ENCODE assay signal across 1 cellular context in the genomic region with DNA sequence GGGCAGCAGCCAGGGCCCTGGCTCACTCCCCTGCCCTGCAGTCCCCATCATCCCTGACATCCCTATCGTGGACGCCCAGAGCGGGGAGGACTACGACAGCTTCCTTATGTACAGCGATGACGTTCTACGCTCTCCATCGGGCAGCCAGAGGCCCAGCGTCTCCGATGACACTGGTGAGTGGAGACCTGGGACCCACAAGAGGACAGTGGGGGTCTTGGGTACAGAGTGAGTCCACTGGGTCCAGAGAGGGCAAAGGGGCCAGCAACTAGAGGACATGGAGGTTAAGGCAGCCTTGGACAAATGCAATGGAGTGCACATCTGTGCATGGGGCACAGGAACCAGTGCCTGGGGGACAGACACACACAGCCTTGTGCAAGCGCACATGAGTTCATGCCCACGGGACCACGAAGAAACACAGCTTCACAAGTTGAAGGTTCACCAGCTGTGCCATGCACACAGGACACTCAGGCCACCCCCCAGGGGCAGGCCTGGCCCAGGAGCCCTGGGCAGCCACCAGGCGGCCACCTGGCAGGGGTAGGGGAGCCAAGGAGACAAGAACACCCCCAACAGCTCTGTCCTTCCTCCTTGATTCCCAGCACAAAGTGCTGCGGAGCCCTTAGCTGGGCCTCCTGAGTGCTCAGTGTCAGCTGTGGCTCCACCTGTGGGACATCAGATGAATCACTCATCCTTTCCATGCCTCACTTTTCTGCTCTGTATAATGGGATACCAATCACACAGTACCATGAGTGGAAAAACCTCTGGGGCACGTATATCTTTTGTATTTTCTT.
A peak's percentile ranks its signal among the peaks of the same experiment; 100 is the strongest.
TF ChIP-seq lines count a peak whose summit lies in the region.

No MANE protein-coding gene starts in this region.

TF ChIP-seq in K562, 482 proteins besides CTCF, POLR2A, EP300 and RAD21 (continued from another document):
- TF ChIP-seq, protein P1, sequence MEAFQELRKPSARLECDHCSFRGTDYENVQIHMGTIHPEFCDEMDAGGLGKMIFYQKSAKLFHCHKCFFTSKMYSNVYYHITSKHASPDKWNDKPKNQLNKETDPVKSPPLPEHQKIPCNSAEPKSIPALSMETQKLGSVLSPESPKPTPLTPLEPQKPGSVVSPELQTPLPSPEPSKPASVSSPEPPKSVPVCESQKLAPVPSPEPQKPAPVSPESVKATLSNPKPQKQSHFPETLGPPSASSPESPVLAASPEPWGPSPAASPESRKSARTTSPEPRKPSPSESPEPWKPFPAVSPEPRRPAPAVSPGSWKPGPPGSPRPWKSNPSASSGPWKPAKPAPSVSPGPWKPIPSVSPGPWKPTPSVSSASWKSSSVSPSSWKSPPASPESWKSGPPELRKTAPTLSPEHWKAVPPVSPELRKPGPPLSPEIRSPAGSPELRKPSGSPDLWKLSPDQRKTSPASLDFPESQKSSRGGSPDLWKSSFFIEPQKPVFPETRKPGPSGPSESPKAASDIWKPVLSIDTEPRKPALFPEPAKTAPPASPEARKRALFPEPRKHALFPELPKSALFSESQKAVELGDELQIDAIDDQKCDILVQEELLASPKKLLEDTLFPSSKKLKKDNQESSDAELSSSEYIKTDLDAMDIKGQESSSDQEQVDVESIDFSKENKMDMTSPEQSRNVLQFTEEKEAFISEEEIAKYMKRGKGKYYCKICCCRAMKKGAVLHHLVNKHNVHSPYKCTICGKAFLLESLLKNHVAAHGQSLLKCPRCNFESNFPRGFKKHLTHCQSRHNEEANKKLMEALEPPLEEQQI (IDR thresholded peaks at IDR 0.05): no peak
- peak; percentile 87 for TF ChIP-seq HDAC2 (IDR thresholded peaks at IDR 0.05)
- TF ChIP-seq ZNF311 (CRISPR knock-in tag; IDR thresholded peaks at IDR 0.05): no peak
- TF ChIP-seq, protein P2, sequence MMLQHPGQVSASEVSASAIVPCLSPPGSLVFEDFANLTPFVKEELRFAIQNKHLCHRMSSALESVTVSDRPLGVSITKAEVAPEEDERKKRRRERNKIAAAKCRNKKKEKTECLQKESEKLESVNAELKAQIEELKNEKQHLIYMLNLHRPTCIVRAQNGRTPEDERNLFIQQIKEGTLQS (IDR thresholded peaks at IDR 0.05): no peak
- TF ChIP-seq, protein P2 (CRISPR knock-in tag; conservative IDR thresholded peaks at IDR 0.05): no peak
- no peak for TF ChIP-seq TRIM28 (IDR thresholded peaks at IDR 0.05)
- TF ChIP-seq ZBTB8A (IDR thresholded peaks at IDR 0.05; ENCODE audit: partially characterized antibody): no peak
- no peak for TF ChIP-seq FOXP1 (CRISPR knock-in tag; IDR thresholded peaks at IDR 0.05)
- no peak for TF ChIP-seq DACH1 (IDR thresholded peaks at IDR 0.05; ENCODE audit: partially characterized antibody)
- TF ChIP-seq NCOA6 (IDR thresholded peaks at IDR 0.05): no peak
